Comparison of ENCODE assay signal across 8 cellular contexts in genomic region chr1:9426291-9426711, GRCh38.
DNase-seq lines count a peak whose midpoint lies in the region; ATAC-seq and TF ChIP-seq lines count a peak whose summit lies in the region.

No MANE protein-coding gene starts in this region.

- no peak for TF ChIP-seq CTCF in brain microvascular endothelial cell (IDR thresholded peaks at IDR 0.05; ENCODE audit: low read depth, low read length, missing control alignments)
- no peak for TF ChIP-seq CTCF in omental fat pad (IDR thresholded peaks at IDR 0.05)

- ATAC-seq in GM19035 (IDR thresholded peaks at IDR 0.05; ENCODE audit: unreplicated experiment) (peak; percentile 61), HG03103 (IDR thresholded peaks at IDR 0.05; ENCODE audit: low read depth, unreplicated experiment) (peak; percentile 54), omental fat pad (ENCODE audit: low FRiP score) (no peak)

- peak; percentile 79 for DNase-seq in T-helper 22 cell (ENCODE audit: low read depth)
- peak; percentile 27 for DNase-seq in activated naive CD8-positive, alpha-beta T cell treated with anti-CD3 and anti-CD28 coated beads, Interleukin-2, amount 50 U/mL, for 16 hours (ENCODE audit: low read depth, low spot score)
- peak; percentile 24 to 43 for DNase-seq in stimulated activated CD8-positive, alpha-beta memory T cell treated with anti-CD3 and anti-CD28 coated beads, Interleukin-15, amount 100 ng/mL, for 4 hours (ENCODE audit: low read depth in 2 of 2)
- DNase-seq in brain microvascular endothelial cell: no peak
- no peak for DNase-seq in AG08395 (ENCODE audit: low spot score)
- no peak for DNase-seq in omental fat pad (ENCODE audit: low spot score)

- H3K27ac ChIP-seq in brain microvascular endothelial cell: no peak overlapping the region

- in situ Hi-C loops in brain microvascular endothelial cell (cut with HindIII; ENCODE audit: low pct_ligation_motif_present, low sequenced_read_pairs): no loop called here

- H3K27me3 ChIP-seq in brain microvascular endothelial cell (replicated peaks): peaks cover 6% of the 10 kb centered on the region

- H3K4me3 ChIP-seq in brain microvascular endothelial cell (ENCODE audit: low read depth, low read length): no peak overlapping the region

- H3K36me3 ChIP-seq in brain microvascular endothelial cell (replicated peaks): no peaks in the 10 kb centered on the region

Comparison
In these comparisons a context has a peak if more than half of its experiments do, and no peak if none do; other contexts are left out.
1. DNase-seq: peak in T-helper 22 cell (single experiment), activated naive CD8-positive, alpha-beta T cell treated with anti-CD3 and anti-CD28 coated beads, Interleukin-2, amount 50 U/mL, for 16 hours (single experiment) and stimulated activated CD8-positive, alpha-beta memory T cell treated with anti-CD3 and anti-CD28 coated beads, Interleukin-15, amount 100 ng/mL, for 4 hours (2 of 2); none in brain microvascular endothelial cell (single experiment), AG08395 (single experiment) and omental fat pad (single experiment).